In genomic region chr6:79076160-79076559, GRCh38 we compare ENCODE assay signal across 8 cellular contexts. TPM values are rescaled to one million over a fixed set of nuclear protein-coding genes. Genes with fewer than 3 reads are reported as not detected.
DNase-seq lines count a peak whose midpoint lies in the region; ATAC-seq and TF ChIP-seq lines count a peak whose summit lies in the region.

No MANE protein-coding gene starts in this region.

- ATAC-seq in left ventricle myocardium superior (no peak), HG02870 (IDR thresholded peaks at IDR 0.05; ENCODE audit: unreplicated experiment) (no peak)

- H3K36me3 ChIP-seq in left ventricle myocardium inferior: peaks cover 8% of the 10 kb centered on the region

- H3K9me3 ChIP-seq in left ventricle myocardium inferior (replicated peaks): no peaks in the 10 kb centered on the region

- H3K4me3 ChIP-seq in left ventricle myocardium inferior (peak overlapping the region; percentile 92), fibroblast of villous mesenchyme (ENCODE audit: low read depth, low read length) (peak overlapping the region; percentile 87), skeletal muscle cell (ENCODE audit: low read depth, low read length) (peak overlapping the region; percentile 48)

- H3K27me3 ChIP-seq in left ventricle myocardium inferior (ENCODE audit: low read depth): no peaks in the 10 kb centered on the region

- H3K4me1 ChIP-seq in left ventricle myocardium inferior: peaks cover 67% of the 10 kb centered on the region

- no peak for TF ChIP-seq CTCF in left ventricle myocardium inferior (IDR thresholded peaks at IDR 0.05; ENCODE audit: borderline replicate concordance)
- no peak for TF ChIP-seq CTCF in VCaP (conservative IDR thresholded peaks at IDR 0.05)
- TF ChIP-seq CTCF in fibroblast of villous mesenchyme (IDR thresholded peaks at IDR 0.05; ENCODE audit: insufficient read depth, low read depth, low read length): no peak

- H3K27ac ChIP-seq in left ventricle myocardium inferior (replicated peaks) (peak overlapping the region; percentile 99), VCaP (peak overlapping the region; percentile 98)

- intact Hi-C loops in left ventricle myocardium inferior (cut with micrococcal nuclease): loop anchor here (5.0 kb wide), 1 partner anchor 156 kb away; the partner anchor contains the start of gene HMGN3
- intact Hi-C loops in left ventricle myocardium superior (cut with micrococcal nuclease): loop anchor here (5.0 to 10.0 kb wide), 3 partner anchors 111 to 471 kb away; partner anchors contain the start of gene HMGN3

- DNase-seq in left ventricle myocardium inferior (no peak), left ventricle myocardium superior (no peak), fibroblast of villous mesenchyme (ENCODE audit: low read depth) (peak; percentile 40), skeletal muscle cell (ENCODE audit: low read depth) (no peak), NCI-H345 treated with DMSO at 0.1 percent for 48 hours (lab: John Stamatoyannopoulos, UW; ENCODE audit: unreplicated experiment) (no peak), NCI-H524 treated with DMSO at 0.1 percent for 48 hours (lab: John Stamatoyannopoulos, UW) (no peak)

RNA-seq across cellular contexts. Expression of gene PHIP, which starts 1.9 kb away (rescaled TPM):
- total RNA-seq in left ventricle myocardium inferior (13.0 TPM), left ventricle myocardium superior (17.3 TPM), fibroblast of villous mesenchyme (16.4 and 26.3 TPM in 2 replicates)
